Comparison of ENCODE assay signal across 1 cellular context in genomic region chr4:150119492-150119891, GRCh38.
TF ChIP-seq lines count a peak whose summit lies in the region.

No MANE protein-coding gene starts in this region.

TF ChIP-seq in HCT116, 20 proteins besides CTCF, POLR2A, EP300 and RAD21:
- TF ChIP-seq POLR2AphosphoS5 (IDR thresholded peaks at IDR 0.05; ENCODE audit: low read depth, low read length) (no peak), ZBTB33 (IDR thresholded peaks at IDR 0.05; ENCODE audit: extremely low read depth, insufficient replicate concordance, low read length) (no peak), FOSL1 (IDR thresholded peaks at IDR 0.05; ENCODE audit: low read depth) (peak; percentile 23; the same call in 1 of the 2 replicates), JUND (IDR thresholded peaks at IDR 0.05) (peak; percentile 28; the same call in 1 of the 2 replicates), SRF (IDR thresholded peaks at IDR 0.05; ENCODE audit: low read depth) (no peak), SP1 (IDR thresholded peaks at IDR 0.05; ENCODE audit: low read depth) (no peak), EZH2 (IDR thresholded peaks at IDR 0.05) (no peak), ZFX (IDR thresholded peaks at IDR 0.05) (no peak), YY1 (IDR thresholded peaks at IDR 0.05; ENCODE audit: extremely low read depth, insufficient replicate concordance, low read depth, low read length) (no peak), ELF1 (IDR thresholded peaks at IDR 0.05; ENCODE audit: borderline replicate concordance, low read depth) (no peak)
TF ChIP-seq in HCT116: peak in this region for 2.
